11 cellular contexts compared by ENCODE assay signal in genomic region chr2:193966590-193966989, GRCh38.
A peak's percentile ranks its signal among the peaks of the same experiment; 100 is the strongest.
DNase-seq lines count a peak whose midpoint lies in the region; ATAC-seq lines count a peak whose summit lies in the region.
"Had no signal": no experiment of that assay in that cellular context is flagged by ENCODE, and none has a peak within 500 bp of the region (broad histone marks: within the 10 kb centered on the region; RNA-seq: fewer than 3 reads in every experiment).

No MANE protein-coding gene starts in this region.

- no peaks in the 10 kb centered on the region for H3K36me3 ChIP-seq in HUES64 (ENCODE audit: insufficient read depth, low read length)
- H3K36me3 ChIP-seq: suprapubic skin had no signal

- H3K27me3 ChIP-seq in HUES64 (ENCODE audit: insufficient read depth, low read length), result no peaks in the 10 kb centered on the region
- H3K27me3 ChIP-seq: suprapubic skin had no signal

- no peaks in the 10 kb centered on the region for H3K9me3 ChIP-seq in HUES64 (ENCODE audit: insufficient read depth, low read depth, low read length)
- H3K9me3 ChIP-seq: suprapubic skin had no signal

- no peak overlapping the region for H3K4me3 ChIP-seq in HUES64 (ENCODE audit: low read length)
- H3K4me3 ChIP-seq: lung, suprapubic skin had no signal

- ATAC-seq in HG03280 (IDR thresholded peaks at IDR 0.05; ENCODE audit: unreplicated experiment), result no peak

- peak overlapping the region; percentile 60 for H3K27ac ChIP-seq in HUES64 (ENCODE audit: low read depth, low read length)
- H3K27ac ChIP-seq: suprapubic skin had no signal

- DNase-seq in AG20443 (ENCODE audit: low spot score), result peak; percentile 27
- DNase-seq in amniotic epithelial cell (ENCODE audit: low read depth), result peak; percentile 69
- peak; percentile 34 for DNase-seq in iPS-NIHi7 (ENCODE audit: extremely low spot score)
- no peak for DNase-seq in GF-D8 (lab: John Stamatoyannopoulos, UW)
- DNase-seq in activated CD4-positive, alpha-beta T cell treated with anti-CD3 and anti-CD28 coated beads, Interleukin-2, amount 50 U/mL, for 4 hours, result no peak
- no peak for DNase-seq in activated CD4-positive, alpha-beta T cell treated with anti-CD3 and anti-CD28 coated beads for 4 hours
- DNase-seq: activated T-cell treated with anti-CD3 and anti-CD28 coated beads, Interleukin-2, amount 50 U/mL, for 1 hour had no signal

- peak overlapping the region; percentile 42; the same call in 1 of the 2 replicates for H3K9ac ChIP-seq in HUES64 (ENCODE audit: low read depth, low read length)

- H3K4me1 ChIP-seq in HUES64 (ENCODE audit: insufficient read depth, low read length), result peaks cover 31% of the 10 kb centered on the region
- H3K4me1 ChIP-seq: suprapubic skin had no signal

Comparison
In these comparisons a context has a peak if more than half of its experiments do, and no peak if none do; other contexts are left out.
1. DNase-seq: peak in AG20443 (single experiment), amniotic epithelial cell (single experiment) and iPS-NIHi7 (single experiment); none in GF-D8 (single experiment), activated CD4-positive, alpha-beta T cell treated with anti-CD3 and anti-CD28 coated beads, Interleukin-2, amount 50 U/mL, for 4 hours (0 of 2) and activated CD4-positive, alpha-beta T cell treated with anti-CD3 and anti-CD28 coated beads for 4 hours (0 of 2).